9 cellular contexts compared by ENCODE assay signal in the genomic region with DNA sequence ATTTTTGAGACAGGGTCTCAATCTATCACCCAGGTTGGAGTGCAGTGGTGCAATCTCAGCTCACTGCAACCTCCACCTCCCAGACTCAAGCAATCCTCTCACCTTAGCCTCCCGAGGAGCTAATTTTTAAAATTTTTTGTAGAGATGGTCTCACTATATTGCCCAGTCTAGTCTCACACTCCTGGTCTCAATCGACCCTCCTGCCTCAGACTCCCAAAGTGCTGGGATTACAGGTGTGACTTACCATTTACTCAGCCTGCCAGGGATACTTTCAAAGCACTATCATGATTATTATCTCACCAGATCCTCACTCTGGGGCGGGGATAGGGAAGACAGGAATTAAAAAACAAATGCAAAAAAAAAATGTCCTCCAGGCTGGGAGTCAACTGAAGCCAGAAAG.
DNase-seq lines count a peak whose midpoint lies in the region; ATAC-seq and TF ChIP-seq lines count a peak whose summit lies in the region.
"Had no signal": no experiment of that assay in that cellular context is flagged by ENCODE, and none has a peak within 500 bp of the region (broad histone marks: within the 10 kb centered on the region; RNA-seq: fewer than 3 reads in every experiment).

No MANE protein-coding gene starts in this region.

- no peaks in the 10 kb centered on the region for H3K36me3 ChIP-seq in left ventricle myocardium inferior
- no peaks in the 10 kb centered on the region for H3K36me3 ChIP-seq in naive thymus-derived CD4-positive, alpha-beta T cell (ENCODE audit: control insufficient read depth in 2 of 3, insufficient read depth in 3 of 3, low read length in 3 of 3)
- no peaks in the 10 kb centered on the region for H3K36me3 ChIP-seq in upper lobe of right lung

- ATAC-seq in left cardiac atrium (no peak), upper lobe of right lung (no peak), HG02840 (IDR thresholded peaks at IDR 0.05; ENCODE audit: low FRiP score, unreplicated experiment) (no peak)
- ATAC-seq in central memory CD8-positive, alpha-beta T cell (replicated peaks; ENCODE audit: extremely low read depth, poor library complexity, severe bottlenecking): no peak
- no peak for ATAC-seq in naive thymus-derived CD4-positive, alpha-beta T cell

- TF ChIP-seq CTCF in left ventricle myocardium inferior (IDR thresholded peaks at IDR 0.05; ENCODE audit: borderline replicate concordance) (no peak), upper lobe of right lung (IDR thresholded peaks at IDR 0.05) (no peak)

- peaks cover 13% of the 10 kb centered on the region for H3K36me3 Mint-ChIP-seq in central memory CD8-positive, alpha-beta T cell (ENCODE audit: insufficient read depth)
- no peaks in the 10 kb centered on the region for H3K36me3 Mint-ChIP-seq in naive thymus-derived CD4-positive, alpha-beta T cell

- intact Hi-C loops in left ventricle myocardium inferior (cut with micrococcal nuclease) (loop anchor here (5.0 kb wide), 1 partner anchor 37 kb away; no protein-coding TSS in a partner anchor), left cardiac atrium (cut with DNase I) (no loop called here), upper lobe of right lung (cut with DNase I) (loop anchor here (10.0 kb wide), 1 partner anchor 70 kb away; a partner anchor contains a TSS)
- intact Hi-C loops in naive thymus-derived CD4-positive, alpha-beta T cell (cut with micrococcal nuclease): loop anchor here in 1 of 2 donors (10.0 kb wide), 1 partner anchor 1290 kb away; a partner anchor contains a TSS

- H3K27me3 ChIP-seq in left ventricle myocardium inferior (ENCODE audit: low read depth) (no peaks in the 10 kb centered on the region), upper lobe of right lung (no peaks in the 10 kb centered on the region)
- no peaks in the 10 kb centered on the region for H3K27me3 ChIP-seq in naive thymus-derived CD4-positive, alpha-beta T cell (ENCODE audit: control insufficient read depth in 2 of 2, insufficient read depth in 2 of 2, low read length in 2 of 2)

- DNase-seq in left ventricle myocardium inferior (no peak), left cardiac atrium (no peak), upper lobe of right lung (no peak), NCI-H69 (lab: John Stamatoyannopoulos, UW) (no peak), erythroblast (lab: John Stamatoyannopoulos, UW) (no peak)
- DNase-seq in central memory CD8-positive, alpha-beta T cell (ENCODE audit: low spot score in 2 of 2): no peak
- no peak for DNase-seq in naive thymus-derived CD4-positive, alpha-beta T cell
- DNase-seq: effector CD4-positive, alpha-beta T cell had no signal

- H3K4me3 Mint-ChIP-seq in central memory CD8-positive, alpha-beta T cell: no peak overlapping the region
- peak overlapping the region in 5 of 10 donors; percentile 32 to 55 (median 48) for H3K4me3 Mint-ChIP-seq in naive thymus-derived CD4-positive, alpha-beta T cell

- H3K9me3 Mint-ChIP-seq in central memory CD8-positive, alpha-beta T cell: no peaks in the 10 kb centered on the region
- no peaks in the 10 kb centered on the region for H3K9me3 Mint-ChIP-seq in naive thymus-derived CD4-positive, alpha-beta T cell

- no peak overlapping the region for H3K4me3 ChIP-seq in left ventricle myocardium inferior
- no peak overlapping the region for H3K4me3 ChIP-seq in naive thymus-derived CD4-positive, alpha-beta T cell (ENCODE audit: low read length)
- no peak overlapping the region for H3K4me3 ChIP-seq in upper lobe of right lung

- POLR2A ChIA-PET in naive thymus-derived CD4-positive, alpha-beta T cell (lab: Charles Lee): interaction anchor here (0.6 to 7.4 kb wide), 7 partner anchors 8 to 85 kb away, joined by 7 to 76 read pairs (median 16); a partner anchor contains a TSS

- TF ChIP-seq POLR2A in erythroblast (IDR thresholded peaks at IDR 0.05; ENCODE audit: low read length): no peak

- H3K4me1 ChIP-seq in left ventricle myocardium inferior (peaks cover 86% of the 10 kb centered on the region), upper lobe of right lung (peaks cover 62% of the 10 kb centered on the region)
- H3K4me1 ChIP-seq in naive thymus-derived CD4-positive, alpha-beta T cell (ENCODE audit: control insufficient read depth in 2 of 2, insufficient read depth in 2 of 2, low read length in 2 of 2): peaks cover 31 to 40% of the 10 kb centered on the region in 2 donors

- H3K27me3 Mint-ChIP-seq in central memory CD8-positive, alpha-beta T cell: no peaks in the 10 kb centered on the region
- H3K27me3 Mint-ChIP-seq in naive thymus-derived CD4-positive, alpha-beta T cell: no peaks in the 10 kb centered on the region

- H3K27ac ChIP-seq in left ventricle myocardium inferior (replicated peaks): peak overlapping the region; percentile 96
- peak overlapping the region; percentile 87 for H3K27ac ChIP-seq in naive thymus-derived CD4-positive, alpha-beta T cell (ENCODE audit: low read depth, low read length)
- peak overlapping the region; percentile 95 for H3K27ac ChIP-seq in upper lobe of right lung

- CTCF ChIA-PET in naive thymus-derived CD4-positive, alpha-beta T cell (lab: Charles Lee): interaction anchor here (1.4 to 2.5 kb wide), 4 partner anchors 8 to 101 kb away, joined by 4 to 20 read pairs (median 6); no protein-coding TSS in a partner anchor

- peaks cover 45% of the 10 kb centered on the region for H3K4me1 Mint-ChIP-seq in central memory CD8-positive, alpha-beta T cell
- peaks cover 27 to 74% (median 58%) of the 10 kb centered on the region in 7 donors for H3K4me1 Mint-ChIP-seq in naive thymus-derived CD4-positive, alpha-beta T cell

- H3K9me3 ChIP-seq in left ventricle myocardium inferior (replicated peaks) (no peaks in the 10 kb centered on the region), upper lobe of right lung (no peaks in the 10 kb centered on the region)
- no peaks in the 10 kb centered on the region for H3K9me3 ChIP-seq in naive thymus-derived CD4-positive, alpha-beta T cell (ENCODE audit: control insufficient read depth in 2 of 3, low read length in 3 of 3)

- peak overlapping the region; percentile 98 for H3K27ac Mint-ChIP-seq in central memory CD8-positive, alpha-beta T cell (ENCODE audit: low read depth)
- peak overlapping the region in 8 of 9 donors; percentile 69 to 99 (median 92) for H3K27ac Mint-ChIP-seq in naive thymus-derived CD4-positive, alpha-beta T cell

Comparison
In these comparisons a context has a peak if more than half of its experiments do, and no peak if none do; other contexts are left out.
1. intact Hi-C loops: an anchor here in left ventricle myocardium inferior (5.0 kb wide) and upper lobe of right lung (10.0 kb wide); none called in left cardiac atrium.